ENCODE assay signal across 1 cellular context in genomic region chr3:150803440-150803985, GRCh38.
A peak's percentile ranks its signal among the peaks of the same experiment; 100 is the strongest.
TF ChIP-seq lines count a peak whose summit lies in the region.

No MANE protein-coding gene starts in this region.

TF ChIP-seq in H1, 55 proteins besides CTCF, POLR2A, EP300 and RAD21:
- TF ChIP-seq TBP (IDR thresholded peaks at IDR 0.05; ENCODE audit: low read depth, low read length), result no peak
- peak; percentile 9; the same call in 1 of the 2 replicates for TF ChIP-seq E2F6 (IDR thresholded peaks at IDR 0.05)
- TF ChIP-seq YY1 (IDR thresholded peaks at IDR 0.05; ENCODE audit: low read depth, low read length), result peak; percentile 73
- TF ChIP-seq SUZ12 (IDR thresholded peaks at IDR 0.05; ENCODE audit: low read length), result no peak
- no peak for TF ChIP-seq POU5F1 (IDR thresholded peaks at IDR 0.05; ENCODE audit: low read depth, low read length)
- TF ChIP-seq CHD7 (IDR thresholded peaks at IDR 0.05; ENCODE audit: insufficient replicate concordance, low read length), result no peak
- TF ChIP-seq TEAD4 (IDR thresholded peaks at IDR 0.05; ENCODE audit: low read depth, low read length), result no peak
TF ChIP-seq in H1: peak in this region for 2.
